Comparison of ENCODE assay signal across 8 cellular contexts in the genomic region with DNA sequence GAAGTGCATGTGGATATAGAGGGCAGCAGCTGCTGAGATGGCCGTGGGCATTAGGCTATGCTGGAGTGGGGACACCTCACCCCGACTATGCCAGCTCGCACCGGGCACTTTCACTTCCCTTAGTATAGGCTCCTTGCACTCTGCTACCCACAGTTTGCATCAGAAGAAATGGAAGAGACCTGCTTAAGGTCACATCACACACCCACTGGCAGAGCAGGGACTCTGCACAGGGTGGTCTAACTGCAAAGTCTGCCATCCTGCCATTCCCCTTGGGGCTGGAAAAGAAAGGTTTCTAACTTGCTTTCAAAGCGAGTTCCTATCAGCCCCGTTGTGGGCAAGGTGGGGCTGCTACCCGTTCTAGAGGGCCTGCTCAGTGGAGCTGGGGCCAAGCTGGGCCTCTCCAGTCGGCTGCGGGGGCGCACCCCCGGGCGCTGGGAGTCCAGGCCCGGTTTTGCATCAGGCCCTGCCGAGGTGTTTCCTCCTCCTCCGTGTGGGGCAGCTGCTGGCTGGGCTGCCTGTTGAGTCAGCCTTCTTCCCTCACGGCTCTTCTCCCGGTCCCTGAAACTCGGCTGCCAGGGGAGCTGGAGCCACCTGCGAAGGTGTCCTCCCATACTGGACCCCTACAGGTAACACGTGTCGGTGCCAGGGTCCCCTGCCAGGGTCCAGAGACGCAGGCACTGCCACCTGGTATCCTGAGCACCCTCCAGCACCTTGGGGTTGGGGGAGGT. TPM values are rescaled to one million over a fixed set of nuclear protein-coding genes. Genes with fewer than 3 reads are reported as not detected.
A peak's percentile ranks its signal among the peaks of the same experiment; 100 is the strongest.
DNase-seq lines count a peak whose midpoint lies in the region; ATAC-seq, FAIRE-seq and TF ChIP-seq lines count a peak whose summit lies in the region.

A gene with protein sequence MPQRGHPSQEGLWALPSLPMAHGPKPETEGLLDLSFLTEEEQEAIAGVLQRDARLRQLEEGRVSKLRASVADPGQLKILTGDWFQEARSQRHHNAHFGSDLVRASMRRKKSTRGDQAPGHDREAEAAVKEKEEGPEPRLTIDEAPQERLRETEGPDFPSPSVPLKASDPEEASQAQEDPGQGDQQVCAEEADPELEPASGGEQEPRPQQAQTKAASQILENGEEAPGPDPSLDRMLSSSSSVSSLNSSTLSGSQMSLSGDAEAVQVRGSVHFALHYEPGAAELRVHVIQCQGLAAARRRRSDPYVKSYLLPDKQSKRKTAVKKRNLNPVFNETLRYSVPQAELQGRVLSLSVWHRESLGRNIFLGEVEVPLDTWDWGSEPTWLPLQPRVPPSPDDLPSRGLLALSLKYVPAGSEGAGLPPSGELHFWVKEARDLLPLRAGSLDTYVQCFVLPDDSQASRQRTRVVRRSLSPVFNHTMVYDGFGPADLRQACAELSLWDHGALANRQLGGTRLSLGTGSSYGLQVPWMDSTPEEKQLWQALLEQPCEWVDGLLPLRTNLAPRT (plus strand): TSS at position 498 of the 728 bp plus-strand sequence. CDS start 3,313 bp downstream, outside the sequence.

- no peaks in the 10 kb centered on the region for H3K9me3 ChIP-seq in T-helper 17 cell (ENCODE audit: control insufficient read depth, low read length, poor library complexity, severe bottlenecking)
- no peaks in the 10 kb centered on the region for H3K9me3 ChIP-seq in astrocyte (ENCODE audit: insufficient read depth, low read depth, low read length)

- no peaks in the 10 kb centered on the region for H4K20me1 ChIP-seq in astrocyte (ENCODE audit: insufficient read depth, low read length)

- H3K27ac Mint-ChIP-seq in T-helper 17 cell (peak within 1 kb of the TSS; percentile 98), astrocyte (ENCODE audit: unreplicated experiment) (peak within 1 kb of the TSS; percentile 62)

- no peak for FAIRE-seq in astrocyte (lab: Jason Lieb, UNC)

- H3K4me1 ChIP-seq in astrocyte (ENCODE audit: insufficient read depth, low read length): peaks cover 16% of the 10 kb centered on the region

- no peaks in the 10 kb centered on the region for H3K27me3 ChIP-seq in astrocyte (ENCODE audit: insufficient read depth, low read length)

- no peaks in the 10 kb centered on the region for H3K79me2 ChIP-seq in astrocyte (ENCODE audit: insufficient read depth, low read length)

- H3K36me3 Mint-ChIP-seq in T-helper 17 cell (ENCODE audit: low read depth) (peaks cover 9% of the 10 kb centered on the region), astrocyte (ENCODE audit: low read depth, unreplicated experiment) (peaks cover 5% of the 10 kb centered on the region)

- H3K9ac ChIP-seq in astrocyte (ENCODE audit: low read length): no peak within 1 kb of the TSS

- DNase-seq in COR-L47 (lab: John Stamatoyannopoulos, UW) (peak; percentile 79), NCI-H1105 (lab: John Stamatoyannopoulos, UW) (peak; percentile 71), T-helper 17 cell (peak; percentile 45 to 56 (median 54)), astrocyte (ENCODE audit: low read depth) (peak; percentile 53), iPS-NIHi11 (ENCODE audit: low spot score) (peak; percentile 88)
- peak; percentile 54 for DNase-seq in stimulated activated CD4-positive, alpha-beta T cell treated with anti-CD3 and anti-CD28 coated beads, Interleukin-4, amount 100 ng/mL, for 24 hours

- TF ChIP-seq CTCF in astrocyte (IDR thresholded peaks at IDR 0.05; ENCODE audit: insufficient read depth, low read depth, low read length): no peak

- no peak within 1 kb of the TSS for H3K27ac ChIP-seq in astrocyte (ENCODE audit: low read depth, low read length)

- H3K27me3 Mint-ChIP-seq in T-helper 17 cell: no peaks in the 10 kb centered on the region
- H3K27me3 Mint-ChIP-seq in astrocyte (ENCODE audit: low read depth, unreplicated experiment): peaks cover 3% of the 10 kb centered on the region

- peak; percentile 50 for ATAC-seq in GM21528 (IDR thresholded peaks at IDR 0.05; ENCODE audit: low FRiP score, unreplicated experiment)
- peak; percentile 66 for ATAC-seq in T-helper 17 cell
- ATAC-seq in GM21515 (IDR thresholded peaks at IDR 0.05; ENCODE audit: unreplicated experiment): no peak

- H3K9me3 Mint-ChIP-seq in astrocyte (ENCODE audit: unreplicated experiment): no peaks in the 10 kb centered on the region

- peak within 1 kb of the TSS; percentile 3 for H3K4me3 ChIP-seq in astrocyte (ENCODE audit: insufficient read depth, low read depth, low read length)

- peak within 1 kb of the TSS; percentile 64 for H3K4me2 ChIP-seq in astrocyte (ENCODE audit: low read length)

- peak within 1 kb of the TSS; percentile 44 for H2AFZ ChIP-seq in astrocyte (ENCODE audit: low read depth, low read length)

- H3K4me3 Mint-ChIP-seq in T-helper 17 cell (peak within 1 kb of the TSS; percentile 99), astrocyte (ENCODE audit: unreplicated experiment) (peak within 1 kb of the TSS; percentile 75)

- peaks cover 49% of the 10 kb centered on the region for H3K4me1 Mint-ChIP-seq in T-helper 17 cell
- peaks cover 30% of the 10 kb centered on the region for H3K4me1 Mint-ChIP-seq in astrocyte (ENCODE audit: low read depth, unreplicated experiment)

- H3K36me3 ChIP-seq in astrocyte (ENCODE audit: insufficient read depth, low read length): no peaks in the 10 kb centered on the region

RNA-seq across cellular contexts. Expression of the gene that starts here (rescaled TPM):
- total RNA-seq in T-helper 17 cell (100 to 1,000 TPM; 206 to 261 TPM), astrocyte (10.7 and 12.2 TPM in 2 replicates)

Comparison
In these comparisons a context has a peak if more than half of its experiments do, and no peak if none do; other contexts are left out.
1. RNA of the gene that starts here (total RNA-seq): 206 to 261 TPM in T-helper 17 cell; 10.7 to 12.2 TPM in astrocyte; every median in the first group is over 10 times any median in the second.
2. Peak in every context shown above with its lines, with median percentiles within 50 percentile points of each other: DNase-seq.